ENCODE assay signal across 9 cellular contexts in genomic region chr7:117399820-117400422, GRCh38. TPM values are rescaled to one million over a fixed set of nuclear protein-coding genes. Genes with fewer than 3 reads are reported as not detected.
DNase-seq lines count a peak whose midpoint lies in the region; ATAC-seq, FAIRE-seq and TF ChIP-seq lines count a peak whose summit lies in the region.
"Had no signal": no experiment of that assay in that cellular context is flagged by ENCODE, and none has a peak within 500 bp of the region (broad histone marks: within the 10 kb centered on the region; RNA-seq: fewer than 3 reads in every experiment).

No MANE protein-coding gene starts in this region.

- H3K9me3 ChIP-seq in mammary epithelial cell (replicated peaks; ENCODE audit: insufficient read depth, low read length) (no peaks in the 10 kb centered on the region), osteoblast (ENCODE audit: low read depth, low read length) (no peaks in the 10 kb centered on the region)

- no peaks in the 10 kb centered on the region for H3K9me3 Mint-ChIP-seq in activated naive CD8-positive, alpha-beta T cell treated with anti-CD3 and anti-CD28 coated beads for 36 hours
- H3K9me3 Mint-ChIP-seq: activated T-cell treated with anti-CD3 and anti-CD28 coated beads, Interleukin-2, amount 50 U/mL, for 24 hours had no signal

- no peaks in the 10 kb centered on the region for H3K36me3 Mint-ChIP-seq in activated naive CD8-positive, alpha-beta T cell treated with anti-CD3 and anti-CD28 coated beads for 36 hours

- H4K20me1 ChIP-seq in mammary epithelial cell (ENCODE audit: insufficient read depth, low read length): no peaks in the 10 kb centered on the region
- no peaks in the 10 kb centered on the region for H4K20me1 ChIP-seq in osteoblast (ENCODE audit: insufficient read depth, low read length)

- FAIRE-seq in HTR-8/SVneo (lab: Jason Lieb, UNC): no peak

- WGBS in mammary epithelial cell (ENCODE audit: low coverage, missing lambda C conversion rate): 34% methylated on average over 4 of the region's 4 CpGs

- dilution Hi-C loops in mammary epithelial cell (cut with HindIII; ENCODE audit: low sequenced_read_pairs): no loop called here

- H2AFZ ChIP-seq in mammary epithelial cell (ENCODE audit: low read depth, low read length) (no peak overlapping the region), osteoblast (ENCODE audit: low read length) (no peak overlapping the region)

- no peaks in the 10 kb centered on the region for H3K27me3 Mint-ChIP-seq in activated naive CD8-positive, alpha-beta T cell treated with anti-CD3 and anti-CD28 coated beads for 36 hours
- H3K27me3 Mint-ChIP-seq: activated T-cell treated with anti-CD3 and anti-CD28 coated beads, Interleukin-2, amount 50 U/mL, for 24 hours had no signal

- in situ Hi-C loops in mammary epithelial cell (cut with MboI; ENCODE audit: low sequenced_read_pairs in 2 of 2): loop anchor here in 1 of 2 donors (25.0 kb wide), 1 partner anchor 463 kb away; no protein-coding TSS in a partner anchor

- no peaks in the 10 kb centered on the region for H3K36me3 ChIP-seq in GM06990 (ENCODE audit: control insufficient read depth, insufficient read depth, low read length)
- no peaks in the 10 kb centered on the region for H3K36me3 ChIP-seq in mammary epithelial cell (ENCODE audit: insufficient read depth, low read length)
- no peaks in the 10 kb centered on the region for H3K36me3 ChIP-seq in osteoblast (ENCODE audit: insufficient read depth, low read length)

- H3K4me1 ChIP-seq in mammary epithelial cell (ENCODE audit: insufficient read depth, low read length): no peaks in the 10 kb centered on the region
- no peaks in the 10 kb centered on the region for H3K4me1 ChIP-seq in osteoblast (ENCODE audit: insufficient read depth, low read length)

- H3K27me3 ChIP-seq in GM06990 (replicated peaks; ENCODE audit: control insufficient read depth, insufficient read depth, low read length): no peaks in the 10 kb centered on the region
- peaks cover 2% of the 10 kb centered on the region for H3K27me3 ChIP-seq in mammary epithelial cell (ENCODE audit: insufficient read depth, low read length)
- H3K27me3 ChIP-seq in osteoblast (ENCODE audit: insufficient read depth, low read length): peaks cover 11% of the 10 kb centered on the region

- TF ChIP-seq CTCF in GM06990 (IDR thresholded peaks at IDR 0.05; ENCODE audit: insufficient read depth, low read length, poor library complexity, severe bottlenecking) (peak; percentile 39), LNCAP (IDR thresholded peaks at IDR 0.05) (peak; percentile 71), mammary epithelial cell (conservative IDR thresholded peaks at IDR 0.05 in 1 of 2, IDR thresholded peaks at IDR 0.05 in 1 of 2; ENCODE audit: extremely low read depth in 1 of 2, insufficient read depth in 1 of 2, low read depth in 1 of 2, low read length in 2 of 2) (peak; percentile 43 to 61), osteoblast (IDR thresholded peaks at IDR 0.05; ENCODE audit: extremely low read depth, low read depth, low read length) (peak; percentile 51)

- no peak overlapping the region for H3K4me3 Mint-ChIP-seq in activated naive CD8-positive, alpha-beta T cell treated with anti-CD3 and anti-CD28 coated beads for 36 hours
- H3K4me3 Mint-ChIP-seq: activated T-cell treated with anti-CD3 and anti-CD28 coated beads, Interleukin-2, amount 50 U/mL, for 24 hours had no signal

- H3K4me2 ChIP-seq in mammary epithelial cell (ENCODE audit: insufficient read depth, low read depth, low read length) (no peak overlapping the region), osteoblast (ENCODE audit: insufficient read depth, low read length) (no peak overlapping the region)

- no TSS peak for BruUV-seq in mammary epithelial cell (replicated peaks; lab: Mats Ljungman, UMichigan)

- no peak overlapping the region for H3K9ac ChIP-seq in mammary epithelial cell (ENCODE audit: insufficient read depth, low read length)

- intact Hi-C loops in mammary epithelial cell (cut with micrococcal nuclease): loop anchor here (1.0 to 5.0 kb wide), 3 partner anchors 273 to 752 kb away; no protein-coding TSS in a partner anchor

- H3K79me2 ChIP-seq in mammary epithelial cell (ENCODE audit: insufficient read depth, low read length): no peaks in the 10 kb centered on the region
- no peaks in the 10 kb centered on the region for H3K79me2 ChIP-seq in osteoblast (ENCODE audit: insufficient read depth, low read length)

- H3K4me1 Mint-ChIP-seq in activated naive CD8-positive, alpha-beta T cell treated with anti-CD3 and anti-CD28 coated beads for 36 hours: no peaks in the 10 kb centered on the region

- H3K27ac Mint-ChIP-seq in activated naive CD8-positive, alpha-beta T cell treated with anti-CD3 and anti-CD28 coated beads for 36 hours: no peak overlapping the region
- H3K27ac Mint-ChIP-seq: activated T-cell treated with anti-CD3 and anti-CD28 coated beads, Interleukin-2, amount 50 U/mL, for 24 hours had no signal

- H3K27ac ChIP-seq in mammary epithelial cell (ENCODE audit: insufficient read depth, low read depth, low read length): no peak overlapping the region
- no peak overlapping the region for H3K27ac ChIP-seq in osteoblast (ENCODE audit: low read depth, low read length)

- ATAC-seq in HG02970 (IDR thresholded peaks at IDR 0.05; ENCODE audit: low FRiP score, unreplicated experiment): no peak

- DNase-seq in GM06990 (ENCODE audit: extremely low read depth, insufficient read length): no peak
- no peak for DNase-seq in mammary epithelial cell
- DNase-seq in osteoblast (ENCODE audit: insufficient read length, low spot score, missing footprints): no peak
- no peak for DNase-seq in HTR-8/SVneo (ENCODE audit: insufficient read length, low spot score)
- no peak for DNase-seq in activated CD8-positive, alpha-beta memory T cell treated with anti-CD3 and anti-CD28 coated beads, Interleukin-2, amount 50 U/mL, for 4 hours
- no peak for DNase-seq in activated naive CD8-positive, alpha-beta T cell treated with anti-CD3 and anti-CD28 coated beads for 36 hours
- DNase-seq: activated T-cell treated with anti-CD3 and anti-CD28 coated beads, Interleukin-2, amount 50 U/mL, for 24 hours had no signal

- H3K4me3 ChIP-seq in GM06990 (replicated peaks; ENCODE audit: low read depth, low read length): no peak overlapping the region
- no peak overlapping the region for H3K4me3 ChIP-seq in mammary epithelial cell (replicated peaks in 1 of 3; ENCODE audit: insufficient read depth in 1 of 3, low read depth in 2 of 3, low read length in 3 of 3)
- H3K4me3 ChIP-seq in osteoblast (ENCODE audit: insufficient read depth, low read length): no peak overlapping the region

- CTCF ChIA-PET in mammary epithelial cell (lab: Charles Lee; ENCODE audit: low non-redundant PET): no interaction called here

RNA-seq across cellular contexts. Expression of gene ASZ1, which starts 27.4 kb away (rescaled TPM):
- total RNA-seq in mammary epithelial cell: not detected
- polyA plus RNA-seq in mammary epithelial cell: not detected
- not detected for polyA minus RNA-seq in mammary epithelial cell
- total RNA-seq in osteoblast: not detected in 2 replicates
- not detected for total RNA-seq in activated naive CD8-positive, alpha-beta T cell treated with anti-CD3 and anti-CD28 coated beads for 36 hours
